In the genomic region with DNA sequence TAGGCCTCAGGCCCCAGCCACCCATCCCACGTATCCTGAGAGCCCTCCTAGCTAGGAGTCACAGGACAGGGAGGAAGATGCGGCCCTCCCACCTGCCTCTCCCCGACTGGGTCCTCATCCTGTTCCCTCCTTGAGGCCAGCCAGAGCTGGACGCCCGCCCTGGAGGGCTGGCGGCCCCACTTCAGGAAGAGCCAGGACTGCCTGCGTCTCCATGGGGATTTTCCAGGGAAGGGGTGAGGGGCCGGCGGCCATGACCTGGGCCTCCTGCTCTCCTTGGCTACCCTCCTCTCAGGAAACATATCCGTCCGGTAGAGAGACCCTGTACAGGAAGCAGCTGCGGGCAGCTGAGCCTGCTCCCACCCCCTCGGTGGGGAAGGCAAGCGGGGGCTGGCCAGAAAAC, we compare ENCODE assay signal across 14 cellular contexts. TPM values are rescaled to one million over a fixed set of nuclear protein-coding genes. Genes with fewer than 3 reads are reported as not detected.
DNase-seq lines count a peak whose midpoint lies in the region; ATAC-seq and TF ChIP-seq lines count a peak whose summit lies in the region.
"Had no signal": no experiment of that assay in that cellular context is flagged by ENCODE, and none has a peak within 500 bp of the region (broad histone marks: within the 10 kb centered on the region; RNA-seq: fewer than 3 reads in every experiment).

No MANE protein-coding gene starts in this region.

- H3K27me3 ChIP-seq in trophoblast cell (ENCODE audit: insufficient read depth, low read length): no peaks in the 10 kb centered on the region
- no peaks in the 10 kb centered on the region for H3K27me3 ChIP-seq in aorta (ENCODE audit: control insufficient read depth in 1 of 2, insufficient read depth in 2 of 2, low read length in 1 of 2)
- no peaks in the 10 kb centered on the region for H3K27me3 ChIP-seq in transverse colon

- TF ChIP-seq CTCF in transverse colon (IDR thresholded peaks at IDR 0.05): no peak

- no peak for TF ChIP-seq POLR2A in transverse colon (IDR thresholded peaks at IDR 0.05)

- H3K9ac ChIP-seq in trophoblast cell (ENCODE audit: low read length): no peak overlapping the region

- H3K14ac ChIP-seq in trophoblast cell (ENCODE audit: low read length): no peak overlapping the region

- no peak overlapping the region for H2AK5ac ChIP-seq in trophoblast cell (ENCODE audit: low read length)

- peaks cover 26% of the 10 kb centered on the region for H3K4me1 Mint-ChIP-seq in activated naive CD8-positive, alpha-beta T cell treated with anti-CD3 and anti-CD28 coated beads, Interleukin-2, amount 10 ng/mL, durations not matched to agents 7 days and 5 days
- H3K4me1 Mint-ChIP-seq in activated naive CD8-positive, alpha-beta T cell treated with anti-CD3 and anti-CD28 coated beads, Interleukin-2, amount 50 U/mL, for 24 hours: peaks cover 27% of the 10 kb centered on the region
- H3K4me1 Mint-ChIP-seq in activated T-helper 2 cell treated with anti-CD3 and anti-CD28 coated beads, Interferon-gamma antibody, Interleukin-2, Interleukin-4, amounts not matched to agents 10 μg/mL and 5 μg/mL and 100 μg/mL, durations not matched to agents 14 hours and 24 hours and 36 hours (ENCODE audit: low read depth): peaks cover 21% of the 10 kb centered on the region
- H3K4me1 Mint-ChIP-seq in immature natural killer cell: peaks cover 15 to 24% of the 10 kb centered on the region in 2 donors

- H3K79me2 ChIP-seq in trophoblast cell (ENCODE audit: control insufficient read depth, insufficient read depth, low read length, poor library complexity): no peaks in the 10 kb centered on the region

- H3K79me1 ChIP-seq in trophoblast cell (ENCODE audit: low read length): peaks cover 3% of the 10 kb centered on the region

- no peak for DNase-seq in activated naive CD8-positive, alpha-beta T cell treated with anti-CD3 and anti-CD28 coated beads, Interleukin-2, amount 10 ng/mL, durations not matched to agents 7 days and 5 days
- no peak for DNase-seq in activated naive CD8-positive, alpha-beta T cell treated with anti-CD3 and anti-CD28 coated beads, Interleukin-2, amount 50 U/mL, for 24 hours
- DNase-seq in left ventricle myocardium superior (peak; percentile 65), trophoblast cell (no peak), aorta (no peak), transverse colon (no peak), immature natural killer cell (no peak)
- no peak for DNase-seq in activated T-helper 2 cell treated with anti-CD3 and anti-CD28 coated beads, Interferon-gamma antibody, Interleukin-2, Interleukin-4, amounts not matched to agents 10 μg/mL and 5 μg/mL and 100 μg/mL, durations not matched to agents 14 hours and 24 hours and 36 hours (ENCODE audit: low spot score)
- DNase-seq: cerebellar nuclear complex, NCI-H1417 treated with DMSO at 0.1 percent for 48 hours, SIG-M5 had no signal

- no peak overlapping the region for H3K4me2 ChIP-seq in trophoblast cell (ENCODE audit: low read length)

- H2AFZ ChIP-seq in trophoblast cell (ENCODE audit: insufficient read depth, low read length, poor library complexity): no peak overlapping the region

- no peak overlapping the region for H4K12ac ChIP-seq in trophoblast cell (ENCODE audit: low read depth, low read length)

- H4K91ac ChIP-seq in trophoblast cell (ENCODE audit: low read depth, low read length): no peak overlapping the region

- peaks cover 21% of the 10 kb centered on the region for H3K36me3 Mint-ChIP-seq in activated naive CD8-positive, alpha-beta T cell treated with anti-CD3 and anti-CD28 coated beads, Interleukin-2, amount 10 ng/mL, durations not matched to agents 7 days and 5 days
- peaks cover 42% of the 10 kb centered on the region for H3K36me3 Mint-ChIP-seq in activated naive CD8-positive, alpha-beta T cell treated with anti-CD3 and anti-CD28 coated beads, Interleukin-2, amount 50 U/mL, for 24 hours (ENCODE audit: low read depth)
- peaks cover 75% of the 10 kb centered on the region for H3K36me3 Mint-ChIP-seq in activated T-helper 2 cell treated with anti-CD3 and anti-CD28 coated beads, Interferon-gamma antibody, Interleukin-2, Interleukin-4, amounts not matched to agents 10 μg/mL and 5 μg/mL and 100 μg/mL, durations not matched to agents 14 hours and 24 hours and 36 hours (ENCODE audit: low read depth)
- peaks cover 4 to 39% (median 15%) of the 10 kb centered on the region in 3 donors for H3K36me3 Mint-ChIP-seq in immature natural killer cell
- H3K36me3 Mint-ChIP-seq: natural killer cell treated with Interleukin-12 subunit alpha and Interleukin-12 subunit beta and Interleukin-15 and Interleukin-18, amount 100 ng/mL, for 72 hours had no signal

- no peaks in the 10 kb centered on the region for H3K27me3 Mint-ChIP-seq in activated naive CD8-positive, alpha-beta T cell treated with anti-CD3 and anti-CD28 coated beads, Interleukin-2, amount 10 ng/mL, durations not matched to agents 7 days and 5 days
- H3K27me3 Mint-ChIP-seq in activated naive CD8-positive, alpha-beta T cell treated with anti-CD3 and anti-CD28 coated beads, Interleukin-2, amount 50 U/mL, for 24 hours: no peaks in the 10 kb centered on the region
- H3K27me3 Mint-ChIP-seq in activated T-helper 2 cell treated with anti-CD3 and anti-CD28 coated beads, Interferon-gamma antibody, Interleukin-2, Interleukin-4, amounts not matched to agents 10 μg/mL and 5 μg/mL and 100 μg/mL, durations not matched to agents 14 hours and 24 hours and 36 hours (ENCODE audit: low read depth): no peaks in the 10 kb centered on the region
- H3K27me3 Mint-ChIP-seq in immature natural killer cell (ENCODE audit: low read depth in 3 of 3): peaks cover 2 to 9% (median 5%) of the 10 kb centered on the region in 3 donors
- H3K27me3 Mint-ChIP-seq: activated CD4-positive, alpha-beta T cell treated with anti-CD3 and anti-CD28 coated beads, Interleukin-2, amount 10 ng/mL, durations not matched to agents 24 days and 14 days; natural killer cell treated with Interleukin-12 subunit alpha and Interleukin-12 subunit beta and Interleukin-15 and Interleukin-18, amount 100 ng/mL, for 72 hours had no signal

- H3K18ac ChIP-seq in trophoblast cell (ENCODE audit: low read length): peak overlapping the region; percentile 26

- peaks cover 13 to 17% of the 10 kb centered on the region in 2 experiments for H3K4me1 ChIP-seq in trophoblast cell (ENCODE audit: control insufficient read depth in 1 of 2, insufficient read depth in 2 of 2, low read length in 2 of 2)
- no peaks in the 10 kb centered on the region for H3K4me1 ChIP-seq in aorta (ENCODE audit: control insufficient read depth in 1 of 2, insufficient read depth in 2 of 2, low read length in 2 of 2)
- no peaks in the 10 kb centered on the region for H3K4me1 ChIP-seq in transverse colon

- no peak overlapping the region for H2BK12ac ChIP-seq in trophoblast cell (ENCODE audit: low read length)

- peak overlapping the region; percentile 36 for H3K4me3 Mint-ChIP-seq in activated naive CD8-positive, alpha-beta T cell treated with anti-CD3 and anti-CD28 coated beads, Interleukin-2, amount 10 ng/mL, durations not matched to agents 7 days and 5 days
- no peak overlapping the region for H3K4me3 Mint-ChIP-seq in activated naive CD8-positive, alpha-beta T cell treated with anti-CD3 and anti-CD28 coated beads, Interleukin-2, amount 50 U/mL, for 24 hours
- no peak overlapping the region for H3K4me3 Mint-ChIP-seq in activated T-helper 2 cell treated with anti-CD3 and anti-CD28 coated beads, Interferon-gamma antibody, Interleukin-2, Interleukin-4, amounts not matched to agents 10 μg/mL and 5 μg/mL and 100 μg/mL, durations not matched to agents 14 hours and 24 hours and 36 hours (ENCODE audit: low read depth)
- no peak overlapping the region for H3K4me3 Mint-ChIP-seq in immature natural killer cell
- H3K4me3 Mint-ChIP-seq: activated CD4-positive, alpha-beta T cell treated with anti-CD3 and anti-CD28 coated beads, Interleukin-2, amount 10 ng/mL, durations not matched to agents 24 days and 14 days; CD8-positive, alpha-beta T cell; natural killer cell treated with Interleukin-12 subunit alpha and Interleukin-12 subunit beta and Interleukin-15 and Interleukin-18, amount 100 ng/mL, for 72 hours had no signal

- H3K27ac ChIP-seq in trophoblast cell (ENCODE audit: low read depth, low read length) (no peak overlapping the region), aorta (ENCODE audit: low read depth in 1 of 2, low read length in 2 of 2) (no peak overlapping the region), transverse colon (peak overlapping the region in 2 of 4 donors; percentile 30 to 42)

- peak overlapping the region; percentile 79 for H3K27ac Mint-ChIP-seq in activated naive CD8-positive, alpha-beta T cell treated with anti-CD3 and anti-CD28 coated beads, Interleukin-2, amount 10 ng/mL, durations not matched to agents 7 days and 5 days
- H3K27ac Mint-ChIP-seq in activated naive CD8-positive, alpha-beta T cell treated with anti-CD3 and anti-CD28 coated beads, Interleukin-2, amount 50 U/mL, for 24 hours: no peak overlapping the region
- H3K27ac Mint-ChIP-seq in activated T-helper 2 cell treated with anti-CD3 and anti-CD28 coated beads, Interferon-gamma antibody, Interleukin-2, Interleukin-4, amounts not matched to agents 10 μg/mL and 5 μg/mL and 100 μg/mL, durations not matched to agents 14 hours and 24 hours and 36 hours: no peak overlapping the region
- H3K27ac Mint-ChIP-seq in immature natural killer cell: no peak overlapping the region
- H3K27ac Mint-ChIP-seq: activated CD4-positive, alpha-beta T cell treated with anti-CD3 and anti-CD28 coated beads, Interleukin-2, amount 10 ng/mL, durations not matched to agents 24 days and 14 days; natural killer cell treated with Interleukin-12 subunit alpha and Interleukin-12 subunit beta and Interleukin-15 and Interleukin-18, amount 100 ng/mL, for 72 hours had no signal

- H3K4ac ChIP-seq in trophoblast cell (ENCODE audit: low read depth, low read length): no peak overlapping the region

- H2BK120ac ChIP-seq in trophoblast cell (ENCODE audit: insufficient read depth, low read length, poor library complexity): no peak overlapping the region

- H3K9me3 ChIP-seq in trophoblast cell (ENCODE audit: insufficient read depth, low read depth, low read length): no peaks in the 10 kb centered on the region
- H3K9me3 ChIP-seq in aorta (ENCODE audit: control insufficient read depth, low read length): no peaks in the 10 kb centered on the region
- no peaks in the 10 kb centered on the region for H3K9me3 ChIP-seq in transverse colon

- in situ Hi-C loops in transverse colon (cut with MboI; ENCODE audit: low pct_ligation_motif_present in 1 of 4, low pct_unique_long_range_greater_than_20kb in 1 of 4, low sequenced_read_pairs in 3 of 4): no loop called here

- no peak for ATAC-seq in activated naive CD8-positive, alpha-beta T cell treated with anti-CD3 and anti-CD28 coated beads, Interleukin-2, amount 10 ng/mL, durations not matched to agents 7 days and 5 days (ENCODE audit: low read depth)
- ATAC-seq in activated naive CD8-positive, alpha-beta T cell treated with anti-CD3 and anti-CD28 coated beads, Interleukin-2, amount 50 U/mL, for 24 hours: no peak
- ATAC-seq in left ventricle myocardium superior (peak; percentile 44), aorta (ENCODE audit: low FRiP score) (peak; percentile 16)

- POLR2A ChIA-PET in activated naive CD8-positive, alpha-beta T cell treated with anti-CD3 and anti-CD28 coated beads, Interleukin-2, amount 10 ng/mL, durations not matched to agents 7 days and 5 days (lab: Charles Lee): interaction anchor here (0.9 to 2.1 kb wide), 8 partner anchors 10 to 61 kb away, joined by 3 to 17 read pairs (median 4); partner anchors contain the start of gene SLC1A5

- intact Hi-C loops in left ventricle myocardium superior (cut with micrococcal nuclease): no loop called here
- intact Hi-C loops in aorta (cut with DNase I): loop anchor here in 1 of 2 donors (2.0 kb wide), 1 partner anchor 23 kb away; no protein-coding TSS in a partner anchor
- intact Hi-C loops in activated T-helper 2 cell treated with anti-CD3 and anti-CD28 coated beads, Interferon-gamma antibody, Interleukin-2, Interleukin-4, amounts not matched to agents 10 μg/mL and 5 μg/mL and 100 μg/mL, durations not matched to agents 14 hours and 24 hours and 36 hours (cut with micrococcal nuclease): loop anchor here (1.0 kb wide), 2 partner anchors 24 to 114 kb away; no protein-coding TSS in a partner anchor
- intact Hi-C loops in transverse colon (cut with DNase I; ENCODE audit: low total_unique reads): loop anchor here (2.0 kb wide), 1 partner anchor 23 kb away; no protein-coding TSS in a partner anchor

- TF ChIP-seq EP300 in transverse colon (IDR thresholded peaks at IDR 0.05; ENCODE audit: low read depth): no peak

- no peak overlapping the region for H4K8ac ChIP-seq in trophoblast cell (ENCODE audit: low read depth, low read length)

- H3K36me3 ChIP-seq in trophoblast cell (ENCODE audit: control insufficient read depth in 1 of 2, insufficient read depth in 2 of 2, low read length in 2 of 2) (peaks cover 95% of the 10 kb centered on the region in 2 experiments), aorta (ENCODE audit: control insufficient read depth in 1 of 2, insufficient read depth in 2 of 2, low read length in 1 of 2) (peaks cover 0 to 12% of the 10 kb centered on the region in 2 donors), transverse colon (peaks cover 0 to 59% (median 18%) of the 10 kb centered on the region in 4 donors)

- no peak overlapping the region for H3K4me3 ChIP-seq in trophoblast cell (ENCODE audit: low read depth, low read length)
- no peak overlapping the region for H3K4me3 ChIP-seq in aorta (ENCODE audit: low read length in 2 of 2)
- no peak overlapping the region for H3K4me3 ChIP-seq in transverse colon

- H3K9me3 Mint-ChIP-seq in activated naive CD8-positive, alpha-beta T cell treated with anti-CD3 and anti-CD28 coated beads, Interleukin-2, amount 10 ng/mL, durations not matched to agents 7 days and 5 days: no peaks in the 10 kb centered on the region
- no peaks in the 10 kb centered on the region for H3K9me3 Mint-ChIP-seq in activated naive CD8-positive, alpha-beta T cell treated with anti-CD3 and anti-CD28 coated beads, Interleukin-2, amount 50 U/mL, for 24 hours
- no peaks in the 10 kb centered on the region for H3K9me3 Mint-ChIP-seq in activated T-helper 2 cell treated with anti-CD3 and anti-CD28 coated beads, Interferon-gamma antibody, Interleukin-2, Interleukin-4, amounts not matched to agents 10 μg/mL and 5 μg/mL and 100 μg/mL, durations not matched to agents 14 hours and 24 hours and 36 hours
- no peaks in the 10 kb centered on the region for H3K9me3 Mint-ChIP-seq in immature natural killer cell
- H3K9me3 Mint-ChIP-seq: activated CD4-positive, alpha-beta T cell treated with anti-CD3 and anti-CD28 coated beads, Interleukin-2, amount 10 ng/mL, durations not matched to agents 24 days and 14 days; CD8-positive, alpha-beta T cell; natural killer cell treated with Interleukin-12 subunit alpha and Interleukin-12 subunit beta and Interleukin-15 and Interleukin-18, amount 100 ng/mL, for 72 hours had no signal

- no peak overlapping the region for H3K23ac ChIP-seq in trophoblast cell (ENCODE audit: low read length)

- no CpG with 5 or more reads among the region's 14 CpGs for WGBS in trophoblast cell (ENCODE audit: extremely low coverage, insufficient coverage, insufficient read length)
- 75 to 82% methylated on average over 14 of the region's 14 CpGs for WGBS in aorta, 2 donors
- 74 to 100% methylated on average over 1 to 3 of the region's 14 CpGs for WGBS in transverse colon (ENCODE audit: low coverage in 1 of 2), 2 donors

- H2BK5ac ChIP-seq in trophoblast cell (ENCODE audit: low read depth, low read length, poor library complexity): no peak overlapping the region

RNA-seq across cellular contexts. Expression of gene PRKD2, which starts 11.3 kb away (rescaled TPM):
- total RNA-seq in activated naive CD8-positive, alpha-beta T cell treated with anti-CD3 and anti-CD28 coated beads, Interleukin-2, amount 10 ng/mL, durations not matched to agents 7 days and 5 days: 100 to 1,000 TPM; 166 to 173 TPM
- 9.3 TPM for total RNA-seq in left ventricle myocardium superior
- 69.9 and 71.7 TPM in 2 replicates for polyA plus RNA-seq in trophoblast cell (2013)
- total RNA-seq in aorta: 10 to 100 TPM; 42.2 to 62.6 TPM
- polyA plus RNA-seq in aorta: 10 to 100 TPM; 15.3 to 79.2 TPM
- 77.9 and 79.8 TPM in 2 replicates for total RNA-seq in activated T-helper 2 cell treated with anti-CD3 and anti-CD28 coated beads, Interferon-gamma antibody, Interleukin-2, Interleukin-4, amounts not matched to agents 10 μg/mL and 5 μg/mL and 100 μg/mL, durations not matched to agents 14 hours and 24 hours and 36 hours
- 100 to 1,000 TPM in 1 of 4 donors, 10 to 100 TPM in 3; 40.1 to 201 (median 53.5) TPM for total RNA-seq in transverse colon
- polyA plus RNA-seq in immature natural killer cell: 100 to 1,000 TPM in 1 of 3 donors, 10 to 100 TPM in 2; 36.3 to 116 (median 36.3) TPM

RNA-seq across cellular contexts. Expression of gene FKRP, which starts 17.6 kb away (rescaled TPM):
- 10 to 100 TPM; 17.8 to 18.1 TPM for total RNA-seq in activated naive CD8-positive, alpha-beta T cell treated with anti-CD3 and anti-CD28 coated beads, Interleukin-2, amount 10 ng/mL, durations not matched to agents 7 days and 5 days
- total RNA-seq in left ventricle myocardium superior: 15.3 TPM
- polyA plus RNA-seq in trophoblast cell (2013): 20.5 TPM in 2 replicates
- 10 to 100 TPM; 19.1 to 20.6 TPM for total RNA-seq in aorta
- 10 to 100 TPM in 1 of 2 donors, 1 to 10 TPM in 1; 3.9 to 13.0 TPM for polyA plus RNA-seq in aorta
- 23.1 and 23.8 TPM in 2 replicates for total RNA-seq in activated T-helper 2 cell treated with anti-CD3 and anti-CD28 coated beads, Interferon-gamma antibody, Interleukin-2, Interleukin-4, amounts not matched to agents 10 μg/mL and 5 μg/mL and 100 μg/mL, durations not matched to agents 14 hours and 24 hours and 36 hours
- 10 to 100 TPM in 3 of 4 donors, 1 to 10 TPM in 1; 9.7 to 16.1 (median 11.8) TPM for total RNA-seq in transverse colon
- 1 to 10 TPM in 2 of 3 donors, not detected in 1; 2.2 to 5.4 TPM for polyA plus RNA-seq in immature natural killer cell

RNA-seq across cellular contexts. Expression of gene STRN4, which starts 18.0 kb away (rescaled TPM):
- 10 to 100 TPM; 79.2 to 87.5 TPM for total RNA-seq in activated naive CD8-positive, alpha-beta T cell treated with anti-CD3 and anti-CD28 coated beads, Interleukin-2, amount 10 ng/mL, durations not matched to agents 7 days and 5 days
- total RNA-seq in left ventricle myocardium superior (49.0 TPM), aorta (10 to 100 TPM; 63.4 to 69.8 TPM), transverse colon (100 to 1,000 TPM in 3 of 4 donors, 10 to 100 TPM in 1; 81.6 to 306 (median 174) TPM)
- polyA plus RNA-seq in trophoblast cell (2013): 65.1 and 66.3 TPM in 2 replicates
- polyA plus RNA-seq in aorta (10 to 100 TPM; 26.8 to 45.6 TPM), immature natural killer cell (10 to 100 TPM in 2 of 3 donors, 1 to 10 TPM in 1; 8.8 to 26.8 (median 10.8) TPM)
- 96.2 and 97.7 TPM in 2 replicates for total RNA-seq in activated T-helper 2 cell treated with anti-CD3 and anti-CD28 coated beads, Interferon-gamma antibody, Interleukin-2, Interleukin-4, amounts not matched to agents 10 μg/mL and 5 μg/mL and 100 μg/mL, durations not matched to agents 14 hours and 24 hours and 36 hours

Comparison
In these comparisons a context has a peak if more than half of its experiments do, and no peak if none do; other contexts are left out.
1. ATAC-seq: peak in left ventricle myocardium superior (single experiment) and aorta (single experiment); none in activated naive CD8-positive, alpha-beta T cell treated with anti-CD3 and anti-CD28 coated beads, Interleukin-2, amount 10 ng/mL, durations not matched to agents 7 days and 5 days (single experiment) and activated naive CD8-positive, alpha-beta T cell treated with anti-CD3 and anti-CD28 coated beads, Interleukin-2, amount 50 U/mL, for 24 hours (single experiment).